1 cellular context compared by ENCODE assay signal in the genomic region with DNA sequence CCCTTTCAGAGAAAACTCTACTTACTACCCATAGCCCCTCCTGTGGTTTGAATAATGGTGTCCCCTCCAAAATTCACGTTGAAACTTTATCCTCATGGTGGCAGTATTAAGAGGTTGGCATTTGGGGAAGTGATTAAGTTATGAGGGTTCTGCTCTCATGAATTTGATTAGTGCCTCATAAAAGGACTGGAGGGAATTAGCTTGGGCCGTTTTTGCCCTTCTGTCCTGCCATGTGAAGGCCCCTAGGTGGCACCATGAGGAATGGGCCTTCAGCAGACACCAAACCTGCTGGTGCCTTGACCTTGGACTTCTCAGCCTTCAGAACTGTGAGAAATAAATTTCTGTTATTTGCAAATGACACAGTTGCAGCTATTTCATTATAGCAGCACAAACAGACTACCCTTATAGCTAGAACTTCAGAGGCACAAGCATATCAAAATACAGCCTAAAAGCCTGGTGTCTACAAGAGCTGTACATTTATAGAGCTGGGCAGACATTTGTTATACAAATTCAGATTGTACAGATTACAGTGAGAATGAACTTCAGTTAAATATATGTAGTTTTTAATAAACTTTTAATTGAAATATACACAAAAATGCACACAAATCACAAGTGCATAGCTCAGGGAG.
TF ChIP-seq lines count a peak whose summit lies in the region.

No MANE protein-coding gene starts in this region.

TF ChIP-seq in K562, 482 proteins besides CTCF, POLR2A, EP300 and RAD21 (continued from another document):
- TF ChIP-seq, protein P1, sequence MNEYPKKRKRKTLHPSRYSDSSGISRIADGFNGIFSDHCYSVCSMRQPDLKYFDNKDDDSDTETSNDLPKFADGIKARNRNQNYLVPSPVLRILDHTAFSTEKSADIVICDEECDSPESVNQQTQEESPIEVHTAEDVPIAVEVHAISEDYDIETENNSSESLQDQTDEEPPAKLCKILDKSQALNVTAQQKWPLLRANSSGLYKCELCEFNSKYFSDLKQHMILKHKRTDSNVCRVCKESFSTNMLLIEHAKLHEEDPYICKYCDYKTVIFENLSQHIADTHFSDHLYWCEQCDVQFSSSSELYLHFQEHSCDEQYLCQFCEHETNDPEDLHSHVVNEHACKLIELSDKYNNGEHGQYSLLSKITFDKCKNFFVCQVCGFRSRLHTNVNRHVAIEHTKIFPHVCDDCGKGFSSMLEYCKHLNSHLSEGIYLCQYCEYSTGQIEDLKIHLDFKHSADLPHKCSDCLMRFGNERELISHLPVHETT (CRISPR knock-in tag; conservative IDR thresholded peaks at IDR 0.05 in 1 of 2, IDR thresholded peaks at IDR 0.05 in 1 of 2) = no peak
- no peak for TF ChIP-seq HNRNPL (IDR thresholded peaks at IDR 0.05; ENCODE audit: low read depth, low read length)
- TF ChIP-seq, protein P2, sequence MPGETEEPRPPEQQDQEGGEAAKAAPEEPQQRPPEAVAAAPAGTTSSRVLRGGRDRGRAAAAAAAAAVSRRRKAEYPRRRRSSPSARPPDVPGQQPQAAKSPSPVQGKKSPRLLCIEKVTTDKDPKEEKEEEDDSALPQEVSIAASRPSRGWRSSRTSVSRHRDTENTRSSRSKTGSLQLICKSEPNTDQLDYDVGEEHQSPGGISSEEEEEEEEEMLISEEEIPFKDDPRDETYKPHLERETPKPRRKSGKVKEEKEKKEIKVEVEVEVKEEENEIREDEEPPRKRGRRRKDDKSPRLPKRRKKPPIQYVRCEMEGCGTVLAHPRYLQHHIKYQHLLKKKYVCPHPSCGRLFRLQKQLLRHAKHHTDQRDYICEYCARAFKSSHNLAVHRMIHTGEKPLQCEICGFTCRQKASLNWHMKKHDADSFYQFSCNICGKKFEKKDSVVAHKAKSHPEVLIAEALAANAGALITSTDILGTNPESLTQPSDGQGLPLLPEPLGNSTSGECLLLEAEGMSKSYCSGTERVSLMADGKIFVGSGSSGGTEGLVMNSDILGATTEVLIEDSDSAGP (CRISPR knock-in tag; IDR thresholded peaks at IDR 0.05) = no peak
- no peak for TF ChIP-seq RBM15 (IDR thresholded peaks at IDR 0.05; ENCODE audit: insufficient read depth, low read length)
- TF ChIP-seq KLF1 (tag; IDR thresholded peaks at IDR 0.05) = no peak
- TF ChIP-seq, protein P3, sequence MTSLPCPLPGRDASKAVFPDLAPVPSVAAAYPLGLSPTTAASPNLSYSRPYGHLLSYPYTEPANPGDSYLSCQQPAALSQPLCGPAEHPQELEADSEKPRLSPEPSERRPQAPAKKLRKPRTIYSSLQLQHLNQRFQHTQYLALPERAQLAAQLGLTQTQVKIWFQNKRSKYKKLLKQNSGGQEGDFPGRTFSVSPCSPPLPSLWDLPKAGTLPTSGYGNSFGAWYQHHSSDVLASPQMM (CRISPR knock-in tag; IDR thresholded peaks at IDR 0.05) = no peak
